ENCODE assay signal across 2 cellular contexts in the genomic region with DNA sequence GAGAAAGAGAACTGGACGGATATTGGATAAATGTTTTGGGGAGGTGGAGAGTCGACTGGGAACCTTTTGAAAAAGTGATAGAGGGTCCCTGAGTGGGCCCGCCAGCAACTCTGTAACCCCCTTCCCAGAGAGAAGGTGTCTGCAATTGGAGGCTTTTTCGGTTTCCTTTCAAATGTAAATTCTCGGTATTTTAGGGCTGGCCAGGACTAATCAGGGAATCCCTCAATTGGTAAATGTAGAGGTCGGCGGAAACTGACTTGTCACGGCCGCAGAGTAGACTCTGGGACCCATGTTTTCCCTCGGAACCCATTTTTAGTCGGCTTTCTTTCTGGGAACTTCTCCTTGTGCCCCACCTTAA.
TF ChIP-seq lines count a peak whose summit lies in the region.

No MANE protein-coding gene starts in this region.

TF ChIP-seq in HEK293, 187 proteins besides CTCF, POLR2A, EP300 and RAD21:
- no peak for TF ChIP-seq ZNF211 (tag by site-specific recombination; IDR thresholded peaks at IDR 0.05; ENCODE audit: low read depth)
- TF ChIP-seq YY1 (tag by site-specific recombination; IDR thresholded peaks at IDR 0.05): no peak
- no peak for TF ChIP-seq PRDM6 (tag by site-specific recombination; IDR thresholded peaks at IDR 0.05)
- TF ChIP-seq, protein P1, sequence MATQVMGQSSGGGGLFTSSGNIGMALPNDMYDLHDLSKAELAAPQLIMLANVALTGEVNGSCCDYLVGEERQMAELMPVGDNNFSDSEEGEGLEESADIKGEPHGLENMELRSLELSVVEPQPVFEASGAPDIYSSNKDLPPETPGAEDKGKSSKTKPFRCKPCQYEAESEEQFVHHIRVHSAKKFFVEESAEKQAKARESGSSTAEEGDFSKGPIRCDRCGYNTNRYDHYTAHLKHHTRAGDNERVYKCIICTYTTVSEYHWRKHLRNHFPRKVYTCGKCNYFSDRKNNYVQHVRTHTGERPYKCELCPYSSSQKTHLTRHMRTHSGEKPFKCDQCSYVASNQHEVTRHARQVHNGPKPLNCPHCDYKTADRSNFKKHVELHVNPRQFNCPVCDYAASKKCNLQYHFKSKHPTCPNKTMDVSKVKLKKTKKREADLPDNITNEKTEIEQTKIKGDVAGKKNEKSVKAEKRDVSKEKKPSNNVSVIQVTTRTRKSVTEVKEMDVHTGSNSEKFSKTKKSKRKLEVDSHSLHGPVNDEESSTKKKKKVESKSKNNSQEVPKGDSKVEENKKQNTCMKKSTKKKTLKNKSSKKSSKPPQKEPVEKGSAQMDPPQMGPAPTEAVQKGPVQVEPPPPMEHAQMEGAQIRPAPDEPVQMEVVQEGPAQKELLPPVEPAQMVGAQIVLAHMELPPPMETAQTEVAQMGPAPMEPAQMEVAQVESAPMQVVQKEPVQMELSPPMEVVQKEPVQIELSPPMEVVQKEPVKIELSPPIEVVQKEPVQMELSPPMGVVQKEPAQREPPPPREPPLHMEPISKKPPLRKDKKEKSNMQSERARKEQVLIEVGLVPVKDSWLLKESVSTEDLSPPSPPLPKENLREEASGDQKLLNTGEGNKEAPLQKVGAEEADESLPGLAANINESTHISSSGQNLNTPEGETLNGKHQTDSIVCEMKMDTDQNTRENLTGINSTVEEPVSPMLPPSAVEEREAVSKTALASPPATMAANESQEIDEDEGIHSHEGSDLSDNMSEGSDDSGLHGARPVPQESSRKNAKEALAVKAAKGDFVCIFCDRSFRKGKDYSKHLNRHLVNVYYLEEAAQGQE (tag by site-specific recombination; IDR thresholded peaks at IDR 0.05): no peak
- TF ChIP-seq ZNF501 (tag by site-specific recombination; IDR thresholded peaks at IDR 0.05): peak; percentile 8; the same call in 1 of the 2 replicates
- TF ChIP-seq ZNF391 (tag by site-specific recombination; IDR thresholded peaks at IDR 0.05; ENCODE audit: borderline replicate concordance, low read depth): 0 out of 2 replicates have a peak, but pooled peaks have one; percentile 1
- no peak for TF ChIP-seq ZSCAN30 (tag by site-specific recombination; IDR thresholded peaks at IDR 0.05)
- no peak for TF ChIP-seq ZNF292 (tag by site-specific recombination; IDR thresholded peaks at IDR 0.05; ENCODE audit: borderline replicate concordance, low read depth)
- no peak for TF ChIP-seq ZNF132 (tag by site-specific recombination; IDR thresholded peaks at IDR 0.05; ENCODE audit: borderline replicate concordance)
- peak; percentile 8; the same call in 1 of the 2 replicates for TF ChIP-seq WT1 (tag by site-specific recombination; IDR thresholded peaks at IDR 0.05)
- TF ChIP-seq ZNF335 (tag by site-specific recombination; conservative IDR thresholded peaks at IDR 0.05): peak; percentile 22
- no peak for TF ChIP-seq MEIS1 (CRISPR knock-in tag; IDR thresholded peaks at IDR 0.05; ENCODE audit: borderline replicate concordance)
- TF ChIP-seq YY2 (tag by site-specific recombination; IDR thresholded peaks at IDR 0.05): no peak
- TF ChIP-seq ZNF530 (tag by site-specific recombination; IDR thresholded peaks at IDR 0.05; ENCODE audit: low read depth): no peak
- TF ChIP-seq ZNF791 (tag by site-specific recombination; IDR thresholded peaks at IDR 0.05): no peak
- TF ChIP-seq ZNF544 (tag by site-specific recombination; IDR thresholded peaks at IDR 0.05): no peak
- peak; percentile 37 for TF ChIP-seq ZBTB11 (tag by site-specific recombination; conservative IDR thresholded peaks at IDR 0.05; ENCODE audit: low read depth)
- no peak for TF ChIP-seq ZNF629 (tag by site-specific recombination; IDR thresholded peaks at IDR 0.05)
- TF ChIP-seq ZNF701 (tag by site-specific recombination; IDR thresholded peaks at IDR 0.05): no peak
- no peak for TF ChIP-seq ZNF654 (tag by site-specific recombination; IDR thresholded peaks at IDR 0.05; ENCODE audit: low read depth)
TF ChIP-seq in HEK293: peak in this region for 5.

TF ChIP-seq in K562, 482 proteins besides CTCF, POLR2A, EP300 and RAD21:
- TF ChIP-seq, protein P2, sequence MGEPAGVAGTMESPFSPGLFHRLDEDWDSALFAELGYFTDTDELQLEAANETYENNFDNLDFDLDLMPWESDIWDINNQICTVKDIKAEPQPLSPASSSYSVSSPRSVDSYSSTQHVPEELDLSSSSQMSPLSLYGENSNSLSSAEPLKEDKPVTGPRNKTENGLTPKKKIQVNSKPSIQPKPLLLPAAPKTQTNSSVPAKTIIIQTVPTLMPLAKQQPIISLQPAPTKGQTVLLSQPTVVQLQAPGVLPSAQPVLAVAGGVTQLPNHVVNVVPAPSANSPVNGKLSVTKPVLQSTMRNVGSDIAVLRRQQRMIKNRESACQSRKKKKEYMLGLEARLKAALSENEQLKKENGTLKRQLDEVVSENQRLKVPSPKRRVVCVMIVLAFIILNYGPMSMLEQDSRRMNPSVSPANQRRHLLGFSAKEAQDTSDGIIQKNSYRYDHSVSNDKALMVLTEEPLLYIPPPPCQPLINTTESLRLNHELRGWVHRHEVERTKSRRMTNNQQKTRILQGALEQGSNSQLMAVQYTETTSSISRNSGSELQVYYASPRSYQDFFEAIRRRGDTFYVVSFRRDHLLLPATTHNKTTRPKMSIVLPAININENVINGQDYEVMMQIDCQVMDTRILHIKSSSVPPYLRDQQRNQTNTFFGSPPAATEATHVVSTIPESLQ (CRISPR knock-in tag; IDR thresholded peaks at IDR 0.05): peak; percentile 79; the same call in 1 of the 2 replicates
- no peak for TF ChIP-seq KDM4B (IDR thresholded peaks at IDR 0.05; ENCODE audit: borderline replicate concordance in 2 of 2, low read depth in 1 of 2)
- peak; percentile 55; the same call in 1 of the 2 replicates for TF ChIP-seq NFRKB (IDR thresholded peaks at IDR 0.05; ENCODE audit: low read depth)
- TF ChIP-seq YY1 (IDR thresholded peaks at IDR 0.05; ENCODE audit: borderline replicate concordance in 1 of 3, control insufficient read depth in 1 of 3, extremely low read depth in 1 of 3, insufficient read depth in 3 of 3, insufficient read length in 1 of 3, insufficient replicate concordance in 2 of 3, low read depth in 1 of 3, low read length in 2 of 3): peak in 1 of 3 experiments; percentile 47
- TF ChIP-seq, protein P3, sequence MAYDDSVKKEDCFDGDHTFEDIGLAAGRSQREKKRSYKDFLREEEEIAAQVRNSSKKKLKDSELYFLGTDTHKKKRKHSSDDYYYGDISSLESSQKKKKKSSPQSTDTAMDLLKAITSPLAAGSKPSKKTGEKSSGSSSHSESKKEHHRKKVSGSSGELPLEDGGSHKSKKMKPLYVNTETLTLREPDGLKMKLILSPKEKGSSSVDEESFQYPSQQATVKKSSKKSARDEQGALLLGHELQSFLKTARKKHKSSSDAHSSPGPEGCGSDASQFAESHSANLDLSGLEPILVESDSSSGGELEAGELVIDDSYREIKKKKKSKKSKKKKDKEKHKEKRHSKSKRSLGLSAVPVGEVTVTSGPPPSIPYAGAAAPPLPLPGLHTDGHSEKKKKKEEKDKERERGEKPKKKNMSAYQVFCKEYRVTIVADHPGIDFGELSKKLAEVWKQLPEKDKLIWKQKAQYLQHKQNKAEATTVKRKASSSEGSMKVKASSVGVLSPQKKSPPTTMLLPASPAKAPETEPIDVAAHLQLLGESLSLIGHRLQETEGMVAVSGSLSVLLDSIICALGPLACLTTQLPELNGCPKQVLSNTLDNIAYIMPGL (CRISPR knock-in tag; IDR thresholded peaks at IDR 0.05): 0 out of 2 replicates have a peak, but pooled peaks have one; percentile 23
- TF ChIP-seq ZNF134 (CRISPR knock-in tag; conservative IDR thresholded peaks at IDR 0.05): 0 out of 2 replicates have a peak, but pooled peaks have one; percentile 20
- TF ChIP-seq SIRT6 (IDR thresholded peaks at IDR 0.05; ENCODE audit: low read depth, low read length): no peak
- no peak for TF ChIP-seq XRCC4 (IDR thresholded peaks at IDR 0.05; ENCODE audit: extremely low read depth, insufficient read depth, insufficient read length)
- peak; percentile 72 for TF ChIP-seq CHD1 (IDR thresholded peaks at IDR 0.05; ENCODE audit: low read length)
- 0 out of 2 replicates have a peak, but pooled peaks have one; percentile 12 for TF ChIP-seq NFE2 (IDR thresholded peaks at IDR 0.05; ENCODE audit: low read depth)
- TF ChIP-seq SMARCE1 (IDR thresholded peaks at IDR 0.05): 0 out of 2 replicates have a peak, but pooled peaks have one; percentile 16
- peak; percentile 53 for TF ChIP-seq ZNF512 (tag; IDR thresholded peaks at IDR 0.05)
- TF ChIP-seq ZNF41 (CRISPR knock-in tag; conservative IDR thresholded peaks at IDR 0.05): no peak
- TF ChIP-seq BRD4 (IDR thresholded peaks at IDR 0.05): peak; percentile 91
- no peak for TF ChIP-seq ZNF584 (CRISPR knock-in tag; IDR thresholded peaks at IDR 0.05; ENCODE audit: low read depth)
- no peak for TF ChIP-seq NUFIP1 (IDR thresholded peaks at IDR 0.05; ENCODE audit: partially characterized antibody)
- TF ChIP-seq MXI1 (IDR thresholded peaks at IDR 0.05; ENCODE audit: low read depth, low read length): 0 out of 2 replicates have a peak, but pooled peaks have one; percentile 14
- TF ChIP-seq HDAC1 (IDR thresholded peaks at IDR 0.05): no peak
TF ChIP-seq in K562: peak in this region for 11.
